ENCODE assay signal across 9 cellular contexts in the genomic region with DNA sequence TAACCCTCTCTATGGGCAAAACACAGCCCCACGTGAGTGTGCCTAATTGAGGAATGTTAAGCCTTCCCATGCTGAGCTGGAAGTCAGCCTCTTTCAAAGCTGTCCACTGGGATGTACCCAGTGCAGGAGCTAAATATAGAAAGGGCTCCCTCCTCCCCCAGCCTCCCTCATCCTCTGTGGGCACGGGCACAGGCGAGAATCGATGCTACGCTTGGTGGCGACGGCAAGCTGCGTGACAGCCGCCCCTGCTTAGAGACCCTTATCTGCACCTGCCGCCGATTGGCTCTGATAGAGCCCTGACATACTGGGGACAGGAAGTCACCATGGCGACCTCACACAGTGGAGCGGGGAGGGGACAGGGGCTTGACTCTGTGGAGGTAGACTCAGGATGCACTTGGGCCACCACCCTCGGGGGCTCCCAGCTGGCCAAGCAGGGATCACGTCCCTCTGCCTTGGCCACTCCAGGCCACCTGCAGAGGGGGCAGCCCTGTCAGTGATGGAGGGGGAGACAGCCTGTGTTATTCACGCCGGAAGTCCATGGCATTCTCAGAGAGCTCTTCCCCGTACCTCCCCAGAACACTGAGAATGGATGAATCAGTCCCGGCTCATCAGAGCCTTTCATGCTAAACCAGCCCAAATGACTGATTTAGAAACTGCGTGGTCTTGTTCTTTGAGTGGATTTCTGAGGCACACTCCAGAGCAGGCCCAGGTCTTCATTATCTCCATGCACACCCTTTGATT.
DNase-seq lines count a peak whose midpoint lies in the region; ATAC-seq and TF ChIP-seq lines count a peak whose summit lies in the region.
"Had no signal": no experiment of that assay in that cellular context is flagged by ENCODE, and none has a peak within 500 bp of the region (broad histone marks: within the 10 kb centered on the region; RNA-seq: fewer than 3 reads in every experiment).

No MANE protein-coding gene starts in this region.

- intact Hi-C loops in esophagus muscularis mucosa (cut with DNase I): no loop called here

- TF ChIP-seq CTCF in esophagus muscularis mucosa (IDR thresholded peaks at IDR 0.05): no peak

- H3K4me1 ChIP-seq in esophagus muscularis mucosa: peaks cover 19 to 38% (median 24%) of the 10 kb centered on the region in 4 donors

- H3K9me3 ChIP-seq in esophagus muscularis mucosa: no peaks in the 10 kb centered on the region

- peak overlapping the region; percentile 12 to 42 (median 18) for H3K4me3 ChIP-seq in esophagus muscularis mucosa

- no peaks in the 10 kb centered on the region for H3K27me3 ChIP-seq in esophagus muscularis mucosa

- 43% methylated on average over 16 of the region's 20 CpGs for WGBS in esophagus muscularis mucosa

- DNase-seq in NCI-H82 (lab: John Stamatoyannopoulos, UW) (peak; percentile 71), NCI-H82 treated with DMSO at 0.1 percent for 48 hours (lab: John Stamatoyannopoulos, UW; ENCODE audit: unreplicated experiment) (no peak), NCI-H510A (lab: John Stamatoyannopoulos, UW) (peak; percentile 87), esophagus muscularis mucosa (ENCODE audit: extremely low spot score) (no peak), cortex of kidney (lab: John Stamatoyannopoulos, UW) (no peak), dermis blood vessel endothelial cell (no peak)
- DNase-seq in stimulated activated CD4-positive, alpha-beta T cell treated with anti-CD3 and anti-CD28 coated beads, Interleukin-4, amount 100 ng/mL, for 48 hours (ENCODE audit: low read depth in 2 of 2): peak; percentile 2 to 24
- DNase-seq: activated B cell treated with CpG ODN at 0.5 μM for 24 hours had no signal

- no peak for TF ChIP-seq EP300 in esophagus muscularis mucosa (IDR thresholded peaks at IDR 0.05)

- H3K27ac ChIP-seq in esophagus muscularis mucosa (replicated peaks in 1 of 4): peak overlapping the region; percentile 57 to 76 (median 72)

- ATAC-seq in GM21381 (IDR thresholded peaks at IDR 0.05; ENCODE audit: unreplicated experiment): no peak

- no peaks in the 10 kb centered on the region for H3K36me3 ChIP-seq in esophagus muscularis mucosa

- TF ChIP-seq POLR2A in esophagus muscularis mucosa (IDR thresholded peaks at IDR 0.05; ENCODE audit: low read depth): no peak

Comparison
In these comparisons a context has a peak if more than half of its experiments do, and no peak if none do; other contexts are left out.
1. DNase-seq: peak in NCI-H82 (single experiment), NCI-H510A (single experiment) and stimulated activated CD4-positive, alpha-beta T cell treated with anti-CD3 and anti-CD28 coated beads, Interleukin-4, amount 100 ng/mL, for 48 hours (2 of 2); none in NCI-H82 treated with DMSO at 0.1 percent for 48 hours (single experiment), esophagus muscularis mucosa (single experiment), cortex of kidney (single experiment) and dermis blood vessel endothelial cell (single experiment).